ENCODE assay signal across 8 cellular contexts in genomic region chr14:49620182-49621113, GRCh38. TPM values are rescaled to one million over a fixed set of nuclear protein-coding genes. Genes with fewer than 3 reads are reported as not detected.
DNase-seq lines count a peak whose midpoint lies in the region; ATAC-seq and TF ChIP-seq lines count a peak whose summit lies in the region.

MGAT2 (plus strand) TSS chr14:49620799; CDS start chr14:49621269, 470 bp downstream.
RPL36AL (minus strand) TSS chr14:49620626; CDS start chr14:49619104, 1,522 bp downstream.

- POLR2A ChIA-PET in activated CD4-positive, alpha-beta T cell treated with anti-CD3 and anti-CD28 coated beads, Interleukin-2, amount 10 ng/mL, durations not matched to agents 7 days and 5 days (lab: Charles Lee), result interaction anchor here (0.6 to 2.0 kb wide), 10 partner anchors 11 to 468 kb away, joined by 3 to 18 read pairs (median 3); partner anchors contain the start of genes DNAAF2, LRR1 and RPS29

- CTCF ChIA-PET in activated CD4-positive, alpha-beta T cell treated with anti-CD3 and anti-CD28 coated beads, Interleukin-2, amount 10 ng/mL, durations not matched to agents 7 days and 5 days (lab: Charles Lee), result interaction anchor here (0.5 to 6.8 kb wide), 17 partner anchors 10 to 505 kb away, joined by 3 to 67 read pairs (median 4); partner anchors contain the start of genes DNAAF2, KLHDC2, LRR1 and NEMF

- H3K27ac ChIP-seq in C4-2B, result peak within 1 kb of the TSS; percentile 98

- H3K36me3 Mint-ChIP-seq in activated CD4-positive, alpha-beta T cell treated with anti-CD3 and anti-CD28 coated beads, Interleukin-2, amount 10 ng/mL, durations not matched to agents 7 days and 5 days (ENCODE audit: low read depth), result peaks cover 69% of the 10 kb centered on the region

- DNase-seq in NCI-H526 treated with DMSO at 0.1 percent for 48 hours (lab: John Stamatoyannopoulos, UW) (peak; percentile 96), cortex of kidney (lab: John Stamatoyannopoulos, UW) (peak; percentile 72), left lobe of liver (ENCODE audit: low spot score) (peak; percentile 100)
- DNase-seq in activated CD4-positive, alpha-beta T cell treated with anti-CD3 and anti-CD28 coated beads, Interleukin-2, amount 10 ng/mL, durations not matched to agents 7 days and 5 days, result peak; percentile 96
- peak; percentile 89 for DNase-seq in stimulated activated CD4-positive, alpha-beta T cell treated with anti-CD3 and anti-CD28 coated beads, Interleukin-2, amount 100 ng/mL, for 4 hours (ENCODE audit: low read depth)

- peaks cover 50% of the 10 kb centered on the region for H3K4me1 Mint-ChIP-seq in activated CD4-positive, alpha-beta T cell treated with anti-CD3 and anti-CD28 coated beads, Interleukin-2, amount 10 ng/mL, durations not matched to agents 7 days and 5 days

- ATAC-seq in GM19328 (IDR thresholded peaks at IDR 0.05; ENCODE audit: unreplicated experiment) (peak; percentile 94), HG03520 (IDR thresholded peaks at IDR 0.05; ENCODE audit: unreplicated experiment) (peak; percentile 92), left lobe of liver (peak; percentile 94)

- TF ChIP-seq CTCF in C4-2B (conservative IDR thresholded peaks at IDR 0.05), result peak; percentile 37

- peak within 1 kb of the TSS; percentile 97 for H3K27ac Mint-ChIP-seq in activated CD4-positive, alpha-beta T cell treated with anti-CD3 and anti-CD28 coated beads, Interleukin-2, amount 10 ng/mL, durations not matched to agents 7 days and 5 days

- H3K9me3 Mint-ChIP-seq in activated CD4-positive, alpha-beta T cell treated with anti-CD3 and anti-CD28 coated beads, Interleukin-2, amount 10 ng/mL, durations not matched to agents 7 days and 5 days, result no peaks in the 10 kb centered on the region

- no peaks in the 10 kb centered on the region for H3K27me3 Mint-ChIP-seq in activated CD4-positive, alpha-beta T cell treated with anti-CD3 and anti-CD28 coated beads, Interleukin-2, amount 10 ng/mL, durations not matched to agents 7 days and 5 days

- peak within 1 kb of the TSS; percentile 97 for H3K4me3 Mint-ChIP-seq in activated CD4-positive, alpha-beta T cell treated with anti-CD3 and anti-CD28 coated beads, Interleukin-2, amount 10 ng/mL, durations not matched to agents 7 days and 5 days

RNA-seq across cellular contexts. Expression of gene MGAT2, which starts in this region (rescaled TPM):
- total RNA-seq in activated CD4-positive, alpha-beta T cell treated with anti-CD3 and anti-CD28 coated beads, Interleukin-2, amount 10 ng/mL, durations not matched to agents 7 days and 5 days, result 10 to 100 TPM; 53.1 to 57.3 TPM
- 40.7 TPM for total RNA-seq in left lobe of liver

RNA-seq across cellular contexts. Expression of gene RPL36AL, which starts in this region (rescaled TPM):
- total RNA-seq in activated CD4-positive, alpha-beta T cell treated with anti-CD3 and anti-CD28 coated beads, Interleukin-2, amount 10 ng/mL, durations not matched to agents 7 days and 5 days, result 100 to 1,000 TPM; 249 to 262 TPM
- 85.2 TPM for total RNA-seq in left lobe of liver

Comparison
In these comparisons a context has a peak if more than half of its experiments do, and no peak if none do; other contexts are left out.
1. Peak in every context shown above with its lines: DNase-seq, ATAC-seq and H3K27ac ChIP-seq.